In genomic region chr3:128429751-128430150, GRCh38 we compare ENCODE assay signal across 32 cellular contexts. TPM values are rescaled to one million over a fixed set of nuclear protein-coding genes. Genes with fewer than 3 reads are reported as not detected.
"Had no signal": no experiment of that assay in that cellular context is flagged by ENCODE, and none has a peak within 500 bp of the region (broad histone marks: within the 10 kb centered on the region; RNA-seq: fewer than 3 reads in every experiment).

No MANE protein-coding gene starts in this region.

- H3K9me3 ChIP-seq: adrenal gland, body of pancreas, esophagus muscularis mucosa, gastrocnemius medialis had no signal

- H3K27ac ChIP-seq: adrenal gland, body of pancreas, esophagus muscularis mucosa, foreskin keratinocyte, gastrocnemius medialis had no signal

- H3K4me3 Mint-ChIP-seq: activated CD8-positive, alpha-beta T cell treated with anti-CD3 and anti-CD28 coated beads for 36 hours; activated naive CD4-positive, alpha-beta T cell treated with anti-CD3 and anti-CD28 coated beads for 36 hours; activated naive CD4-positive, alpha-beta T cell treated with anti-CD3 and anti-CD28 coated beads, Interleukin-2, amount 50 U/mL, for 24 hours; activated naive CD8-positive, alpha-beta T cell treated with anti-CD3 and anti-CD28 coated beads for 36 hours; activated naive CD8-positive, alpha-beta T cell treated with anti-CD3 and anti-CD28 coated beads, Interleukin-2, amount 50 U/mL, for 24 hours; activated T-cell treated with anti-CD3 and anti-CD28 coated beads, Interleukin-2, amount 50 U/mL, for 4 hours; activated T-helper 17 cell treated with anti-CD3 and anti-CD28 coated beads, Interleukin-2, amount 50 U/mL, for 72 hours; effector memory CD8-positive, alpha-beta T cell; T-helper 17 cell; T-helper 2 cell treated with Interferon-gamma antibody and Interleukin-4, amounts not matched to agents 5 μg/mL and 100 μg/mL, for 36 hours; WTC11 had no signal

- H3K4me3 ChIP-seq: adrenal gland, body of pancreas, esophagus muscularis mucosa, gastrocnemius medialis had no signal

- H3K36me3 ChIP-seq: adrenal gland, esophagus muscularis mucosa, gastrocnemius medialis had no signal

- H3K36me3 Mint-ChIP-seq: activated naive CD8-positive, alpha-beta T cell treated with anti-CD3 and anti-CD28 coated beads for 36 hours; WTC11 had no signal

- FAIRE-seq: colon had no signal

- H3K27me3 ChIP-seq: body of pancreas had no signal

- DNase-seq: activated CD4-positive, alpha-beta T cell treated with anti-CD3 and anti-CD28 coated beads for 1 hour; activated CD4-positive, alpha-beta T cell treated with anti-CD3 and anti-CD28 coated beads for 48 hours; activated CD4-positive, alpha-beta T cell treated with anti-CD3 and anti-CD28 coated beads, Interleukin-2, amount 50 U/mL, for 1 hour; activated CD4-positive, alpha-beta T cell treated with anti-CD3 and anti-CD28 coated beads, Interleukin-2, amount 50 U/mL, for 48 hours; activated CD8-positive, alpha-beta memory T cell treated with anti-CD3 and anti-CD28 coated beads for 24 hours; activated CD8-positive, alpha-beta T cell treated with anti-CD3 and anti-CD28 coated beads for 36 hours; activated effector memory CD4-positive, alpha-beta T cell treated with anti-CD3 and anti-CD28 coated beads, Interleukin-2, amount 50 U/mL, for 16 hours; activated naive CD4-positive, alpha-beta T cell treated with anti-CD3 and anti-CD28 coated beads for 36 hours; activated naive CD8-positive, alpha-beta T cell treated with anti-CD3 and anti-CD28 coated beads for 36 hours; activated naive CD8-positive, alpha-beta T cell treated with anti-CD3 and anti-CD28 coated beads, Interleukin-2, amount 50 U/mL, for 24 hours; activated T-cell treated with anti-CD3 and anti-CD28 coated beads, Interleukin-2, amount 50 U/mL, for 4 hours; adrenal gland; amygdala; aorta; body of pancreas; caudate nucleus; cortex of kidney; dermis blood vessel endothelial cell; effector CD4-positive, alpha-beta T cell; effector memory CD8-positive, alpha-beta T cell; erythroblast; foreskin keratinocyte; gastrocnemius medialis; T-helper 1 cell; T-helper 17 cell had no signal

- H3K9me3 Mint-ChIP-seq: activated CD8-positive, alpha-beta T cell treated with anti-CD3 and anti-CD28 coated beads for 36 hours; activated naive CD4-positive, alpha-beta T cell treated with anti-CD3 and anti-CD28 coated beads for 36 hours; activated naive CD4-positive, alpha-beta T cell treated with anti-CD3 and anti-CD28 coated beads, Interleukin-2, amount 50 U/mL, for 24 hours; activated naive CD8-positive, alpha-beta T cell treated with anti-CD3 and anti-CD28 coated beads for 36 hours; activated naive CD8-positive, alpha-beta T cell treated with anti-CD3 and anti-CD28 coated beads, Interleukin-2, amount 50 U/mL, for 24 hours; activated T-cell treated with anti-CD3 and anti-CD28 coated beads, Interleukin-2, amount 50 U/mL, for 4 hours; activated T-helper 17 cell treated with anti-CD3 and anti-CD28 coated beads, Interleukin-2, amount 50 U/mL, for 72 hours; effector memory CD8-positive, alpha-beta T cell; T-helper 2 cell treated with Interferon-gamma antibody and Interleukin-4, amounts not matched to agents 5 μg/mL and 100 μg/mL, for 36 hours; WTC11 had no signal

- H3K27ac Mint-ChIP-seq: activated CD8-positive, alpha-beta T cell treated with anti-CD3 and anti-CD28 coated beads for 36 hours; activated naive CD4-positive, alpha-beta T cell treated with anti-CD3 and anti-CD28 coated beads for 36 hours; activated naive CD4-positive, alpha-beta T cell treated with anti-CD3 and anti-CD28 coated beads, Interleukin-2, amount 50 U/mL, for 24 hours; activated naive CD8-positive, alpha-beta T cell treated with anti-CD3 and anti-CD28 coated beads for 36 hours; activated naive CD8-positive, alpha-beta T cell treated with anti-CD3 and anti-CD28 coated beads, Interleukin-2, amount 50 U/mL, for 24 hours; activated T-helper 17 cell treated with anti-CD3 and anti-CD28 coated beads, Interleukin-2, amount 50 U/mL, for 72 hours; effector memory CD8-positive, alpha-beta T cell; T-helper 17 cell; T-helper 2 cell treated with Interferon-gamma antibody and Interleukin-4, amounts not matched to agents 5 μg/mL and 100 μg/mL, for 36 hours; WTC11 had no signal

- H3K4me1 ChIP-seq: foreskin keratinocyte had no signal

- ATAC-seq: activated CD8-positive, alpha-beta T cell treated with anti-CD3 and anti-CD28 coated beads for 36 hours; activated naive CD8-positive, alpha-beta T cell treated with anti-CD3 and anti-CD28 coated beads, Interleukin-2, amount 50 U/mL, for 24 hours; activated T-cell treated with anti-CD3 and anti-CD28 coated beads, Interleukin-2, amount 50 U/mL, for 4 hours; activated T-helper 17 cell treated with anti-CD3 and anti-CD28 coated beads, Interleukin-2, amount 50 U/mL, for 72 hours; body of pancreas; effector memory CD8-positive, alpha-beta T cell; foreskin keratinocyte; gastrocnemius medialis; T-helper 17 cell; WTC11 had no signal

RNA-seq across cellular contexts. Expression of gene DNAJB8, which starts 36.9 kb away (rescaled TPM):
- total RNA-seq: activated CD8-positive, alpha-beta T cell treated with anti-CD3 and anti-CD28 coated beads for 36 hours; activated naive CD4-positive, alpha-beta T cell treated with anti-CD3 and anti-CD28 coated beads for 36 hours; activated naive CD8-positive, alpha-beta T cell treated with anti-CD3 and anti-CD28 coated beads for 36 hours; activated T-cell treated with anti-CD3 and anti-CD28 coated beads, Interleukin-2, amount 50 U/mL, for 4 hours; activated T-helper 17 cell treated with anti-CD3 and anti-CD28 coated beads, Interleukin-2, amount 50 U/mL, for 72 hours; adrenal gland; aorta; body of pancreas; chondrocyte; dermis blood vessel endothelial cell; esophagus muscularis mucosa; foreskin keratinocyte; gastrocnemius medialis; T-helper 17 cell; WTC11 had no signal
- polyA plus RNA-seq: adrenal gland, aorta, foreskin keratinocyte had no signal
